Comparison of ENCODE assay signal across 8 cellular contexts in genomic region chr19:38142176-38143035, GRCh38.
DNase-seq lines count a peak whose midpoint lies in the region; ATAC-seq and TF ChIP-seq lines count a peak whose summit lies in the region.

No MANE protein-coding gene starts in this region.

- TF ChIP-seq CTCF in GM12872 (IDR thresholded peaks at IDR 0.05; ENCODE audit: insufficient read depth, low read depth, low read length) = peak; percentile 84

- DNase-seq in NCI-H1105 (lab: John Stamatoyannopoulos, UW) (peak; percentile 37), UCSD-AML1 (lab: John Stamatoyannopoulos, UW; ENCODE audit: unreplicated experiment) (peak; percentile 34), cerebellar cortex (ENCODE audit: low spot score) (peak; percentile 61), left kidney (ENCODE audit: low read depth, low spot score) (peak; percentile 84)
- peak; percentile 9 to 40 (median 35) for DNase-seq in stimulated activated CD4-positive, alpha-beta T cell treated with anti-CD3 and anti-CD28 coated beads, TNF-alpha, amount 100 ng/mL, for 48 hours (ENCODE audit: low read depth in 3 of 3)

- ATAC-seq in HG03196 (IDR thresholded peaks at IDR 0.05; ENCODE audit: unreplicated experiment) (no peak), GM21360 (IDR thresholded peaks at IDR 0.05; ENCODE audit: unreplicated experiment) (no peak)

Comparison
In these comparisons a context has a peak if more than half of its experiments do, and no peak if none do; other contexts are left out.
1. DNase-seq: peak in every context shown above with its lines; median percentile 84 in left kidney; 61 in cerebellar cortex; 37 in NCI-H1105; 35 in stimulated activated CD4-positive, alpha-beta T cell treated with anti-CD3 and anti-CD28 coated beads, TNF-alpha, amount 100 ng/mL, for 48 hours; 34 in UCSD-AML1.